ENCODE assay signal across 11 cellular contexts in the genomic region with DNA sequence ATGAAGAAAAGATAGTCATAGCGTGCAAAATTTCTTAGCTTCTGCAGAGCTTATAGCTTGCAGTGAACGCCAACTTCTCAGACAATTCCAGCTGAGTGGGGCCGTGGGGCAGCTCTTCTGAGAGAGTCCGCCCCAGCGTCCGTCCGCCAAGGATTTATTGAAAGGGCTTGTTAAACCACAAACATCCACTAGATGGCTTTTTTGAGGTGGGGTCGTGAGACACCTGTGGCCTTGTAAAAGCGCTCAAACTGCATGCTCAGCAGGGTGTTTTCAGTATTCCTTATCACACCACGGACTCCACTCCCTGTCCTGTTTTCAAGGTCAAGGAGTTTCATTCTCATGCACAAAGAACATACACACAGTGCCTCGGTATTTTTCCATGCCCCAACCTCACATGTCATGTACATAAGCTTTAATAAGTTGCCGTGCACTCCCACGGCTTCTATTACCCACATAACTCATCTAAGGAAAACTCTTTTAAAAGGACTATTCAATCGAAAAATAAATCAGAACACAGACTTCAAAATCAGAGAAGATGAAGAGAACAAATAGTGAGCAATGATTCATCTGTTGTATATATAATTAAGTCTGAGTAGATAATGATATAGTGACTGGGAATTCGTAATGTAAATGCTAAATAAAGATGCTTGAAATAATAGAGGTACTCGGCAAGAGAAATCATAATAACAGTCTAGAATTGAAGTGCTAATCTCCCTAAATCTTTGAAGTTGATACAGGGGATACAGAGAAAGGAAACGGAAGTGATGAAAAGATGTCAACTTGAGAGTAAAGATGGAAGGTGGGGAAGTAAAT. TPM values are rescaled to one million over a fixed set of nuclear protein-coding genes. Genes with fewer than 3 reads are reported as not detected.
A peak's percentile ranks its signal among the peaks of the same experiment; 100 is the strongest.
DNase-seq lines count a peak whose midpoint lies in the region; ATAC-seq and TF ChIP-seq lines count a peak whose summit lies in the region.
"Had no signal": no experiment of that assay in that cellular context is flagged by ENCODE, and none has a peak within 500 bp of the region (broad histone marks: within the 10 kb centered on the region; RNA-seq: fewer than 3 reads in every experiment).

No MANE protein-coding gene starts in this region.

- WGBS in smooth muscle cell (ENCODE audit: low lambda C conversion rate) = 29% methylated on average over 17 of the region's 17 CpGs
- 29 to 39% methylated on average over 17 of the region's 17 CpGs for WGBS in sigmoid colon, 2 donors

- H4K20me1 ChIP-seq in PC-9 (ENCODE audit: insufficient read depth) (no peaks in the 10 kb centered on the region; the same call in 1 of the 2 replicates), smooth muscle cell (ENCODE audit: low read depth) (no peaks in the 10 kb centered on the region)

- CTCF ChIA-PET in PC-9 (lab: Charles Lee) = no interaction called here

- TF ChIP-seq POLR2A in sigmoid colon (IDR thresholded peaks at IDR 0.05) = no peak

- H3K79me2 ChIP-seq in PC-9 (ENCODE audit: low read depth) (no peaks in the 10 kb centered on the region), smooth muscle cell (ENCODE audit: low read depth) (no peaks in the 10 kb centered on the region)

- no peak for ATAC-seq in HG03432 (IDR thresholded peaks at IDR 0.05; ENCODE audit: unreplicated experiment)

- POLR2A ChIA-PET in PC-9 (lab: Charles Lee; ENCODE audit: unreplicated experiment) = no interaction called here

- no peak overlapping the region for H3K4me2 ChIP-seq in PC-9
- peak overlapping the region; percentile 79 for H3K4me2 ChIP-seq in smooth muscle cell

- H3K4me1 ChIP-seq in PC-9 (replicated peaks; ENCODE audit: insufficient read depth) (no peaks in the 10 kb centered on the region), smooth muscle cell (ENCODE audit: low read depth) (no peaks in the 10 kb centered on the region), sigmoid colon (no peaks in the 10 kb centered on the region)

- intact Hi-C loops in PC-9 (cut with micrococcal nuclease; ENCODE audit: unreplicated experiment) (no loop called here), sigmoid colon (cut with DNase I) (no loop called here)

- TF ChIP-seq CTCF in PC-9 (conservative IDR thresholded peaks at IDR 0.05) = 0 out of 2 replicates have a peak, but pooled peaks have one; percentile 17
- TF ChIP-seq CTCF in fibroblast of villous mesenchyme (IDR thresholded peaks at IDR 0.05; ENCODE audit: insufficient read depth, low read depth, low read length) = peak; percentile 46
- TF ChIP-seq CTCF in smooth muscle cell (IDR thresholded peaks at IDR 0.05; ENCODE audit: borderline replicate concordance, insufficient read depth, poor library complexity, severe bottlenecking) = peak; percentile 43
- peak in 1 of 4 experiments; percentile 24 for TF ChIP-seq CTCF in sigmoid colon (IDR thresholded peaks at IDR 0.05)

- TF ChIP-seq EP300 in sigmoid colon (IDR thresholded peaks at IDR 0.05) = no peak

- no TSS peak for BruUV-seq in PC-9 (replicated peaks; lab: Mats Ljungman, UMichigan)

- H3K27me3 ChIP-seq in PC-9 (ENCODE audit: insufficient read depth, low read depth) (no peaks in the 10 kb centered on the region), smooth muscle cell (ENCODE audit: low read depth) (no peaks in the 10 kb centered on the region), sigmoid colon (no peaks in the 10 kb centered on the region)

- no peaks in the 10 kb centered on the region for H3K9me2 ChIP-seq in PC-9 (ENCODE audit: insufficient read depth)

- H3K27ac ChIP-seq in PC-9 (no peak overlapping the region), smooth muscle cell (ENCODE audit: low read depth) (no peak overlapping the region), sigmoid colon (no peak overlapping the region)

- H3K9ac ChIP-seq in smooth muscle cell (ENCODE audit: low read depth) = no peak overlapping the region

- H3K36me3 ChIP-seq in PC-9 (ENCODE audit: low read depth) (no peaks in the 10 kb centered on the region), smooth muscle cell (ENCODE audit: low read depth) (no peaks in the 10 kb centered on the region), sigmoid colon (no peaks in the 10 kb centered on the region)

- peaks cover 8% of the 10 kb centered on the region; the same call in 1 of the 2 replicates for H3K9me3 ChIP-seq in PC-9 (ENCODE audit: insufficient read depth, low read depth)
- H3K9me3 ChIP-seq in smooth muscle cell (replicated peaks; ENCODE audit: low read depth) = no peaks in the 10 kb centered on the region
- H3K9me3 ChIP-seq in sigmoid colon = no peaks in the 10 kb centered on the region

- DNase-seq in NCI-H82 (lab: John Stamatoyannopoulos, UW) = peak; percentile 33
- DNase-seq in NCI-H82 treated with DMSO at 0.1 percent for 48 hours (lab: John Stamatoyannopoulos, UW; ENCODE audit: unreplicated experiment) = no peak
- no peak for DNase-seq in PC-9
- DNase-seq in fibroblast of villous mesenchyme (ENCODE audit: low read depth) = peak; percentile 14
- no peak for DNase-seq in smooth muscle cell (lab: John Stamatoyannopoulos, UW; ENCODE audit: unreplicated experiment)
- DNase-seq in NCI-H510A (lab: John Stamatoyannopoulos, UW) = no peak
- no peak for DNase-seq in sigmoid colon
- DNase-seq: kidney glomerular epithelial cell; NCI-H446 treated with DMSO at 0.1 percent for 48 hours; stimulated activated CD4-positive, alpha-beta T cell treated with anti-CD3 and anti-CD28 coated beads, Interleukin-15, amount 100 ng/mL, for 24 hours had no signal

- H3F3A ChIP-seq in PC-9 (ENCODE audit: insufficient read depth, low read depth) (no peaks in the 10 kb centered on the region), smooth muscle cell (ENCODE audit: low read depth) (peaks cover 6% of the 10 kb centered on the region)

- H2AFZ ChIP-seq in PC-9 (no peak overlapping the region), smooth muscle cell (ENCODE audit: low read depth) (peak overlapping the region; percentile 56)

- H3K4me3 ChIP-seq in PC-9 (no peak overlapping the region), fibroblast of villous mesenchyme (ENCODE audit: low read depth, low read length) (no peak overlapping the region), smooth muscle cell (peak overlapping the region; percentile 30), sigmoid colon (no peak overlapping the region)

RNA-seq across cellular contexts. Expression of a gene that starts 46.7 kb away (rescaled TPM):
- total RNA-seq in PC-9 (2021) (65.8 and 124 TPM in 2 replicates), fibroblast of villous mesenchyme (11.0 and 15.5 TPM in 2 replicates), smooth muscle cell (20.6 and 24.2 TPM in 2 replicates), sigmoid colon (10 to 100 TPM; 14.3 to 20.7 (median 16.7) TPM)
- polyA plus RNA-seq in smooth muscle cell (55.7 and 56.8 TPM in 2 replicates), sigmoid colon (10 to 100 TPM; 13.2 to 24.1 (median 13.6) TPM)

RNA-seq across cellular contexts. Expression of a gene that starts 46.9 kb away (rescaled TPM):
- total RNA-seq in PC-9 (2021) = 3.3 and 4.0 TPM in 2 replicates
- 0.32 and 0.86 TPM in 2 replicates for total RNA-seq in fibroblast of villous mesenchyme
- 0.63 and 1.6 TPM in 2 replicates for total RNA-seq in smooth muscle cell
- 1.2 and 1.3 TPM in 2 replicates for polyA plus RNA-seq in smooth muscle cell
- 1 to 10 TPM in 2 of 4 donors, under 1 TPM in 1, not detected in 1; 0.83 to 2.0 (median 1.1) TPM for total RNA-seq in sigmoid colon
- under 1 TPM; 0.60 to 0.96 (median 0.69) TPM for polyA plus RNA-seq in sigmoid colon

RNA-seq across cellular contexts. Expression of a gene that starts 57.4 kb away (rescaled TPM):
- total RNA-seq in PC-9 (2021) (not detected in 2 replicates), fibroblast of villous mesenchyme (under 0.01 and 0.32 TPM in 2 replicates), smooth muscle cell (0.22 and 1.7 TPM in 2 replicates), sigmoid colon (1 to 10 TPM in 1 of 4 donors, under 1 TPM in 2, not detected in 1; 0.16 to 1.1 (median 0.55) TPM)
- polyA plus RNA-seq in smooth muscle cell (0.93 and 2.4 TPM in 2 replicates), sigmoid colon (under 1 TPM in 1 of 3 donors, not detected in 2; 0.09 TPM)

Comparison
In these comparisons a context has a peak if more than half of its experiments do, and no peak if none do; other contexts are left out.
1. DNase-seq: peak in NCI-H82 (single experiment) and fibroblast of villous mesenchyme (single experiment); none in NCI-H82 treated with DMSO at 0.1 percent for 48 hours (single experiment), PC-9 (0 of 2), smooth muscle cell (single experiment), NCI-H510A (single experiment) and sigmoid colon (single experiment).